1 cellular context compared by ENCODE assay signal in the genomic region with DNA sequence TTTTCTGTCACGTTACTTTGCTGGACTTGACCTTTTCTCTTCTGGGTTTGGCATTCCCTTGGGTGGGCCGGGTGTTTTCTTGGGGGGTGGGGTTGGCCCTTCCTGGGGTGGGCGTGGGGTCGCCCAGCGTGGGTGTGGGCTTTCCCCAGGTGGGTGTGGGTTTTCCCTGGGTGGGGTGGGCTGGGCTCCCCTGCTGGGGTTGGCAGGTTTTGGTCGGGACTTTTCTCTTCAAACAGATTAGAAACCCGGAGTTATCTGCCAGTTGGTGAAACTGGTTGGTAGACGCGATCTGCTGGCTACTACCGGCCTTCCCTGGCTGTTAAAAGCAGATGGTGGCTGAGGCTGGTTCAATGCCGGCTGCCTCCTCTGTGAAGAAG. TPM values are rescaled to one million over a fixed set of nuclear protein-coding genes. Genes with fewer than 3 reads are reported as not detected.
"Had no signal": no experiment of that assay in that cellular context is flagged by ENCODE, and none has a peak within 500 bp of the region (broad histone marks: within the 10 kb centered on the region; RNA-seq: fewer than 3 reads in every experiment).

A gene (plus strand): TSS at position 278 of the 377 bp plus-strand sequence. CDS start 52 bp downstream, at position 330.

RNA-seq across cellular contexts. Expression of the gene that starts here (rescaled TPM):
- total RNA-seq: G401 had no signal
